In the genomic region with DNA sequence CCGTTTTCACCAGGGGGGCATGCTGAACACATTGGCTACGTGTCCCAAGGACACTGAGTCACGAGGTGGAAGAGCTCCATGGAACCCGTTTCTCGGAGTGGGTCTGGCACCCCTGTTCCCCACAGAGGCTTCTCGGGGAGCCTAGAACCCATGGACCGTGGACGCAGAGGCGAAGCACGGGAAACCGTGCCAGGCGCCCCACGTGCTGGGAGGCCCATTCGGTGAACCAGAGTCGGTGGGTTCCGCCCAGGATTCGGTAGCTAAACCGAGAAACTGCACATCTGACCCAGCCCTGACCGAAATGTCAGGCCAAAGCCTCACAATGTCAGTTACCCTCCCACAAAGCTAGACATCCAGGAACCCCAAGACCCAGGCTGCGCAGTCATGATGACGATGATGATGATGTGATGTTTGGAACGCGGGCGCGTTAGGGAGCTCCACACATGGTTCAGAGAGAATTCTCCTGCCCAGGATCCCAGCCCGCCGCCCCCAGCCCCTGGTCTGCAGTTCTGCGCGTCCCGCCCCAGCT, we compare ENCODE assay signal across 8 cellular contexts. TPM values are rescaled to one million over a fixed set of nuclear protein-coding genes. Genes with fewer than 3 reads are reported as not detected.
DNase-seq lines count a peak whose midpoint lies in the region; ATAC-seq and TF ChIP-seq lines count a peak whose summit lies in the region.

No MANE protein-coding gene starts in this region.

- peak overlapping the region; percentile 90 for H3K4me2 ChIP-seq in mesendoderm (ENCODE audit: low read length)

- no peaks in the 10 kb centered on the region for H3K9me3 ChIP-seq in SJSA1 (replicated peaks)

- no peaks in the 10 kb centered on the region for H3K79me1 ChIP-seq in mesendoderm (ENCODE audit: low read length)

- H2BK15ac ChIP-seq in mesendoderm (replicated peaks; ENCODE audit: low read depth): no peak overlapping the region

- DNase-seq in SJSA1 (ENCODE audit: low read depth in 1 of 2, low spot score in 2 of 2) (no peak), dorsolateral prefrontal cortex (peak in 6 of 10 donors; percentile 56 to 69 (median 63)), mesendoderm (no peak)
- DNase-seq in NK-92 treated with Interleukin-12 subunit alpha and Interleukin-12 subunit beta, amount 100 ng/mL, for 24 hours (lab: John Stamatoyannopoulos, UW): no peak

- no peaks in the 10 kb centered on the region for H3K79me2 ChIP-seq in mesendoderm (ENCODE audit: control insufficient read depth, insufficient read depth, low read length)

- peaks cover 5% of the 10 kb centered on the region for H3K4me1 ChIP-seq in SJSA1 (replicated peaks)
- H3K4me1 ChIP-seq in mesendoderm (ENCODE audit: control insufficient read depth, low read depth, low read length): no peaks in the 10 kb centered on the region

- H3K4me3 ChIP-seq in SJSA1 (peak overlapping the region; percentile 69), dorsolateral prefrontal cortex (peak overlapping the region; percentile 53 to 95 (median 85)), mesendoderm (ENCODE audit: low read length) (peak overlapping the region; percentile 80)

- H3K9ac ChIP-seq in mesendoderm (ENCODE audit: low read length): peak overlapping the region; percentile 78

- no peak overlapping the region for H2BK120ac ChIP-seq in mesendoderm (ENCODE audit: low read depth, low read length)

- peak overlapping the region; percentile 1 for H3K4ac ChIP-seq in mesendoderm (ENCODE audit: low read depth, low read length)

- intact Hi-C loops in dorsolateral prefrontal cortex (cut with DNase I): loop anchor here (1.0 to 10.0 kb wide), 5 partner anchors 27 to 340 kb away; a partner anchor contains a TSS

- H3K27me3 ChIP-seq in SJSA1 (replicated peaks): no peaks in the 10 kb centered on the region
- H3K27me3 ChIP-seq in dorsolateral prefrontal cortex: no peaks in the 10 kb centered on the region
- H3K27me3 ChIP-seq in mesendoderm (ENCODE audit: insufficient read depth, low read length, poor library complexity): no peaks in the 10 kb centered on the region

- H2BK5ac ChIP-seq in mesendoderm (ENCODE audit: low read length): no peak overlapping the region

- H3K56ac ChIP-seq in mesendoderm (ENCODE audit: low read length): peak overlapping the region; percentile 89

- WGBS in mesendoderm (ENCODE audit: extremely low coverage, insufficient coverage, low lambda C conversion rate): no CpG with 5 or more reads among the region's 30 CpGs

- H3K27ac ChIP-seq in SJSA1: peak overlapping the region; percentile 73
- H3K27ac ChIP-seq in dorsolateral prefrontal cortex: peak overlapping the region; percentile 27 to 98 (median 90)
- H3K27ac ChIP-seq in mesendoderm (ENCODE audit: low read depth, low read length): no peak overlapping the region
- H3K27ac ChIP-seq in temporal lobe (ENCODE audit: low read depth, low read length): peak overlapping the region; percentile 87

- ATAC-seq in GM18502 (IDR thresholded peaks at IDR 0.05; ENCODE audit: poor library complexity, unreplicated experiment) (peak; percentile 12), HG02763 (IDR thresholded peaks at IDR 0.05; ENCODE audit: unreplicated experiment) (peak; percentile 7), GM19397 (IDR thresholded peaks at IDR 0.05; ENCODE audit: unreplicated experiment) (no peak)

- no peak overlapping the region for H4K8ac ChIP-seq in mesendoderm (ENCODE audit: low read depth, low read length)

- peak overlapping the region; percentile 16 for H3K23ac ChIP-seq in mesendoderm (ENCODE audit: low read length)

- H3K18ac ChIP-seq in mesendoderm (ENCODE audit: low read length): no peak overlapping the region

- H2AK5ac ChIP-seq in mesendoderm (ENCODE audit: low read length): no peak overlapping the region

- H3K36me3 ChIP-seq in SJSA1 (no peaks in the 10 kb centered on the region), mesendoderm (ENCODE audit: control insufficient read depth, insufficient read depth, low read length) (no peaks in the 10 kb centered on the region)

- TF ChIP-seq CTCF in dorsolateral prefrontal cortex (IDR thresholded peaks at IDR 0.05 in 54 of 56, conservative IDR thresholded peaks at IDR 0.05 in 2 of 56; ENCODE audit: low read depth in 1 of 56, partially characterized antibody in 56 of 56): peak in 1 of 56 donors; percentile 7

- no peak overlapping the region for H4K5ac ChIP-seq in mesendoderm (ENCODE audit: low read length)

RNA-seq across cellular contexts. Expression of a gene that starts 28.5 kb away (rescaled TPM):
- not detected in 2 replicates for total RNA-seq in SJSA1 (2014; rRNA removed; shearing (Covaris generic))
- total RNA-seq in dorsolateral prefrontal cortex: 1 to 10 TPM in 77 of 120 experiments, under 1 TPM in 39, not detected in 4; 0.25 to 6.2 (median 1.2) TPM
- polyA plus RNA-seq in mesendoderm (2013, experiment 1 of 2): 0.14 TPM
- 0.20 TPM for polyA plus RNA-seq in mesendoderm (2013, experiment 2 of 2)
- total RNA-seq in temporal lobe: 6.4 TPM

Comparison
In these comparisons a context has a peak if more than half of its experiments do, and no peak if none do; other contexts are left out.
1. DNase-seq: peak in dorsolateral prefrontal cortex (6 of 10); none in SJSA1 (0 of 2), mesendoderm (single experiment) and NK-92 treated with Interleukin-12 subunit alpha and Interleukin-12 subunit beta, amount 100 ng/mL, for 24 hours (single experiment).
2. Peak in every context shown above with its lines, with median percentiles within 50 percentile points of each other: H3K4me3 ChIP-seq.